10 cellular contexts compared by ENCODE assay signal in genomic region chr18:78542204-78542603, GRCh38.
DNase-seq lines count a peak whose midpoint lies in the region; ATAC-seq and TF ChIP-seq lines count a peak whose summit lies in the region.
"Had no signal": no experiment of that assay in that cellular context is flagged by ENCODE, and none has a peak within 500 bp of the region (broad histone marks: within the 10 kb centered on the region; RNA-seq: fewer than 3 reads in every experiment).

No MANE protein-coding gene starts in this region.

- no peak overlapping the region for H3K9ac ChIP-seq in HCT116 (ENCODE audit: low read length)

- CTCF ChIA-PET in HCT116 (lab: Charles Lee), result no interaction called here

- ATAC-seq in HCT116 (no peak), RWPE2 (ENCODE audit: low read depth) (peak; percentile 78), left cardiac atrium (peak; percentile 88 to 90), GM21717 (IDR thresholded peaks at IDR 0.05; ENCODE audit: unreplicated experiment) (no peak), GM21737 (IDR thresholded peaks at IDR 0.05; ENCODE audit: unreplicated experiment) (no peak)
- ATAC-seq: natural killer cell had no signal

- H3K4me1 ChIP-seq in HCT116 (ENCODE audit: control insufficient read depth in 1 of 2, insufficient read depth in 2 of 2, low read length in 2 of 2) (no peaks in the 10 kb centered on the region), RWPE2 (ENCODE audit: insufficient read depth, poor library complexity, severe bottlenecking) (no peaks in the 10 kb centered on the region)

- no peaks in the 10 kb centered on the region for H3K79me2 ChIP-seq in HCT116 (ENCODE audit: insufficient read depth, low read length)

- no peaks in the 10 kb centered on the region; a peak in 2 of 4 replicates for H3K9me3 ChIP-seq in HCT116 (ENCODE audit: control insufficient read depth in 1 of 2, insufficient read depth in 1 of 2, low read depth in 1 of 2, low read length in 2 of 2)
- H3K9me3 ChIP-seq in RWPE2 (ENCODE audit: severe bottlenecking), result peaks cover 2% of the 10 kb centered on the region
- no peaks in the 10 kb centered on the region for H3K9me3 ChIP-seq in WERI-Rb-1 (ENCODE audit: severe bottlenecking)

- no peaks in the 10 kb centered on the region for H4K20me1 ChIP-seq in HCT116 (ENCODE audit: insufficient read depth)

- H3K36me3 ChIP-seq in HCT116 (ENCODE audit: control insufficient read depth in 1 of 2, insufficient read depth in 2 of 2, low read length in 2 of 2), result no peaks in the 10 kb centered on the region
- H3K36me3 ChIP-seq in RWPE2 (ENCODE audit: low read depth), result no peaks in the 10 kb centered on the region
- no peaks in the 10 kb centered on the region for H3K36me3 ChIP-seq in WERI-Rb-1

- POLR2A ChIA-PET in HCT116 (lab: Charles Lee), result no interaction called here

- H3K4me3 ChIP-seq in HCT116 (replicated peaks in 1 of 2; ENCODE audit: low read depth in 1 of 2, low read length in 2 of 2) (no peak overlapping the region), RWPE2 (ENCODE audit: severe bottlenecking) (no peak overlapping the region), WERI-Rb-1 (ENCODE audit: low read depth, low read length) (no peak overlapping the region)

- H3K27ac ChIP-seq in HCT116 (ENCODE audit: low read depth, low read length) (no peak overlapping the region), RWPE2 (ENCODE audit: poor library complexity, severe bottlenecking) (no peak overlapping the region), WERI-Rb-1 (no peak overlapping the region)

- no peak for TF ChIP-seq POLR2A in HCT116 (IDR thresholded peaks at IDR 0.05; ENCODE audit: borderline replicate concordance, extremely low read depth, insufficient read depth, insufficient read length)

- H3K4me2 ChIP-seq in HCT116 (ENCODE audit: low read length), result peak overlapping the region; percentile 25

- H3K27me3 ChIP-seq in HCT116 (ENCODE audit: insufficient read depth, low read length) (no peaks in the 10 kb centered on the region), RWPE2 (ENCODE audit: insufficient read depth, poor library complexity, severe bottlenecking) (no peaks in the 10 kb centered on the region), WERI-Rb-1 (ENCODE audit: insufficient read depth, low read depth, severe bottlenecking) (no peaks in the 10 kb centered on the region)

- TF ChIP-seq RAD21 in HCT116 (IDR thresholded peaks at IDR 0.05; ENCODE audit: low read depth), result no peak

- no peaks in the 10 kb centered on the region for H3K9me2 ChIP-seq in HCT116 (ENCODE audit: insufficient read depth)

- intact Hi-C loops in HCT116 (cut with micrococcal nuclease) (no loop called here), left cardiac atrium (cut with DNase I) (no loop called here)

- no peak for TF ChIP-seq CTCF in HCT116 (IDR thresholded peaks at IDR 0.05 in 2 of 3, conservative IDR thresholded peaks at IDR 0.05 in 1 of 3; ENCODE audit: borderline replicate concordance in 1 of 3, insufficient read depth in 1 of 3, low read depth in 2 of 3, low read length in 2 of 3)
- TF ChIP-seq CTCF in RWPE2 (IDR thresholded peaks at IDR 0.05; ENCODE audit: poor library complexity, severe bottlenecking), result no peak
- TF ChIP-seq CTCF in WERI-Rb-1 (IDR thresholded peaks at IDR 0.05; ENCODE audit: low read depth, low read length), result no peak

- no peak overlapping the region for H2AFZ ChIP-seq in HCT116 (ENCODE audit: low read depth, low read length, poor library complexity, severe bottlenecking)

- DNase-seq in HCT116 (ENCODE audit: low read depth, low spot score) (no peak), RWPE2 (ENCODE audit: low spot score) (no peak), left cardiac atrium (peak; percentile 82), putamen (ENCODE audit: low spot score) (peak; percentile 22), WERI-Rb-1 (no peak)
- no peak for DNase-seq in activated effector memory CD4-positive, alpha-beta T cell treated with anti-CD3 and anti-CD28 coated beads, Interleukin-2, amount 50 U/mL, for 16 hours
- DNase-seq: DMS153, natural killer cell had no signal

- BruUV-seq in HCT116 (replicated peaks; lab: Mats Ljungman, UMichigan), result no TSS peak

- RAD21 ChIA-PET in HCT116 (lab: Charles Lee; ENCODE audit: low non-redundant PET in 1 of 2, low total read pairs in 2 of 2, uncharacterized antibody in 2 of 2, unreplicated experiment in 2 of 2), result no interaction called here

TF ChIP-seq in HCT116, 20 proteins besides CTCF, POLR2A, EP300 and RAD21:
- TF ChIP-seq EZH2phosphoT487 (IDR thresholded peaks at IDR 0.05; ENCODE audit: borderline replicate concordance), result no peak
- TF ChIP-seq SIN3A (IDR thresholded peaks at IDR 0.05; ENCODE audit: low read depth), result no peak
- no peak for TF ChIP-seq FOSL1 (IDR thresholded peaks at IDR 0.05; ENCODE audit: low read depth)
- TF ChIP-seq YY1 (IDR thresholded peaks at IDR 0.05; ENCODE audit: extremely low read depth, insufficient replicate concordance, low read depth, low read length), result no peak
- no peak for TF ChIP-seq ZFX (IDR thresholded peaks at IDR 0.05)
- no peak for TF ChIP-seq ZNF274 (IDR thresholded peaks at IDR 0.05; ENCODE audit: low read depth, low read length)
- TF ChIP-seq SP1 (IDR thresholded peaks at IDR 0.05; ENCODE audit: low read depth), result no peak
- no peak for TF ChIP-seq TCF7L2 (IDR thresholded peaks at IDR 0.05; ENCODE audit: borderline replicate concordance, extremely low read depth, insufficient read depth, insufficient read length)
- no peak for TF ChIP-seq MAX (IDR thresholded peaks at IDR 0.05)
- no peak for TF ChIP-seq EGR1 (IDR thresholded peaks at IDR 0.05; ENCODE audit: low read depth)
- no peak for TF ChIP-seq EZH2 (IDR thresholded peaks at IDR 0.05)
- TF ChIP-seq JUND (IDR thresholded peaks at IDR 0.05), result no peak
- TF ChIP-seq CBX3 (IDR thresholded peaks at IDR 0.05; ENCODE audit: low read depth), result no peak
- no peak for TF ChIP-seq REST (IDR thresholded peaks at IDR 0.05; ENCODE audit: low read depth)
- TF ChIP-seq CEBPB (IDR thresholded peaks at IDR 0.05; ENCODE audit: low read depth), result no peak
- TF ChIP-seq ELF1 (IDR thresholded peaks at IDR 0.05; ENCODE audit: borderline replicate concordance, low read depth), result no peak

Comparison
In these comparisons a context has a peak if more than half of its experiments do, and no peak if none do; other contexts are left out.
1. ATAC-seq: peak in RWPE2 (single experiment) and left cardiac atrium (2 of 2); none in HCT116 (single experiment), GM21717 (single experiment) and GM21737 (single experiment).
2. DNase-seq: peak in left cardiac atrium (single experiment) and putamen (single experiment); none in HCT116 (single experiment), RWPE2 (single experiment), activated effector memory CD4-positive, alpha-beta T cell treated with anti-CD3 and anti-CD28 coated beads, Interleukin-2, amount 50 U/mL, for 16 hours (single experiment) and WERI-Rb-1 (single experiment).